ENCODE assay signal across 32 cellular contexts in the genomic region with DNA sequence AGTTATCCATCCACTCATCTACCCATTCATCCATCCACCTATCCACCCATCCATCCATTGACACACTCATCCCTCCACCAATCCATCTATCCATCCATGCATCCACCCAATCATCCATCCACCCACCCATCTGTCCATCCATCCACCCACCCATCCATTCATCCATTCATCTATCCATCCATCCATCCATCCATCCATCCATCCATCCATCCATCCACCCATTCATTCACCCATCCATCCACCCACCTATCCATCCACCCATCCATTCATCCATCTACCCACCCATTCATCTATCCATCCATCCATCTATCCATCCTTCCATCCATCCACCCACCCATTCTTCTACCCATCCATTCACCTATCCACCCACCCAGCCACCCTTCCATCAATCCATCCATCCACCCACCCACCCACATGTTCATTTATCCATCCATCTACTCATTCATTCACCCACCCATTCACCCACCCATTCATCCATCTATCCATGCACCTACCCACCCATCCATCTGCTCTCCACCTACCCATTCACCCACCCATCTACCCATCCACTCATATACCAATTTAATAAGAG.
"Had no signal": no experiment of that assay in that cellular context is flagged by ENCODE, and none has a peak within 500 bp of the region (broad histone marks: within the 10 kb centered on the region; RNA-seq: fewer than 3 reads in every experiment).

No MANE protein-coding gene starts in this region.

- DNase-seq: activated effector memory CD4-positive, alpha-beta T cell treated with anti-CD3 and anti-CD28 coated beads, Interleukin-2, amount 50 U/mL, for 16 hours; activated effector memory CD4-positive, alpha-beta T cell treated with Interleukin-2 at 50 U/mL for 16 hours; activated gamma-delta T cell; activated gamma-delta T cell treated with Interleukin-2 at 50 U/mL for 16 hours; activated naive CD4-positive, alpha-beta T cell; activated naive CD4-positive, alpha-beta T cell treated with anti-CD3 and anti-CD28 coated beads for 36 hours; activated naive CD4-positive, alpha-beta T cell treated with anti-CD3 and anti-CD28 coated beads, Interleukin-2, amount 10 ng/mL, durations not matched to agents 7 days and 5 days; activated naive CD4-positive, alpha-beta T cell treated with anti-CD3 and anti-CD28 coated beads, Interleukin-2, amount 50 U/mL, for 16 hours; activated naive CD4-positive, alpha-beta T cell treated with Interleukin-2 at 50 U/mL for 16 hours; activated naive CD8-positive, alpha-beta T cell treated with anti-CD3 and anti-CD28 coated beads for 36 hours; activated naive CD8-positive, alpha-beta T cell treated with anti-CD3 and anti-CD28 coated beads, Interleukin-2, amount 10 ng/mL, durations not matched to agents 7 days and 5 days; activated naive CD8-positive, alpha-beta T cell treated with anti-CD3 and anti-CD28 coated beads, Interleukin-2, amount 50 U/mL, for 24 hours; activated T-cell treated with anti-CD3 and anti-CD28 coated beads, Interleukin-2, amount 50 U/mL, for 4 hours; activated T-cell treated with anti-CD3 and anti-CD28 coated beads, Interleukin-2, amount 50 U/mL, for 48 hours; activated T-cell treated with anti-CD3 and anti-CD28 coated beads, Interleukin-2, amount 50 U/mL, for 72 hours; adrenal gland; amniotic stem cell; amygdala; anterior cingulate cortex; aorta; body of pancreas; brain microvascular endothelial cell; caudate nucleus; central memory CD4-positive, alpha-beta T cell; cerebellar nuclear complex had no signal

- H3K27me3 ChIP-seq: adrenal gland, ascending aorta, body of pancreas, brain microvascular endothelial cell, breast epithelium, cardiac muscle cell had no signal

- H3K27ac ChIP-seq: adrenal gland, ascending aorta, body of pancreas, brain microvascular endothelial cell, breast epithelium, cardiac muscle cell had no signal

- H3K4me1 ChIP-seq: adrenal gland, ascending aorta, body of pancreas, breast epithelium had no signal

- H3K9me3 ChIP-seq: adrenal gland, ascending aorta, body of pancreas, breast epithelium had no signal

- ATAC-seq: activated naive CD4-positive, alpha-beta T cell treated with anti-CD3 and anti-CD28 coated beads, Interleukin-2, amount 50 U/mL, for 72 hours; activated naive CD8-positive, alpha-beta T cell treated with anti-CD3 and anti-CD28 coated beads, Interleukin-2, amount 50 U/mL, for 24 hours; activated T-cell treated with anti-CD3 and anti-CD28 coated beads, Interleukin-2, amount 50 U/mL, for 4 hours; activated T-cell treated with anti-CD3 and anti-CD28 coated beads, Interleukin-2, amount 50 U/mL, for 72 hours; activated T-helper 17 cell treated with anti-CD3 and anti-CD28 coated beads, Interleukin-2, amount 50 U/mL, for 72 hours; body of pancreas had no signal

- FAIRE-seq: bronchial epithelial cell, colon had no signal

- H3K4me3 ChIP-seq: adrenal gland, ascending aorta, body of pancreas, breast epithelium, cardiac muscle cell had no signal

- H3K36me3 ChIP-seq: adrenal gland, ascending aorta, brain microvascular endothelial cell, breast epithelium, cardiac muscle cell had no signal
